10 cellular contexts compared by ENCODE assay signal in the genomic region with DNA sequence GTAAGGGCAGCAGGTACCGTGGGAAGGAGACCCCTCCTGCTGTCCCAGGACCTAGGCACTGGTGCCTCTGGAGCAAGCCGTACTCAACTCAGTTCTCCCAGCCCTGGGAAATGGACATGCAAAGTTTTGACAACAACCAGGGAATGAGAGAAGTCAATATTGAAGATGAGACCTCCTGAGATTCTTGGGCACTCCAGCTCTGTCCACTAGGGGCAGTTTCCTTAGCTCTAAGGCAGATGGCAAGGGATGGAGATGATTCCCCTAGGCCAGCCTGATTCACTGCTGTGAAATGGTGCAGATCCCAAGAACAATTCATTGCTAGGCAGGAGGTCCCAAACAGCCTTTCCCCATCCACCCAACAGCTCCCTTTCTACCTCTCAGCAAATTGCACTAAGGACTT. TPM values are rescaled to one million over a fixed set of nuclear protein-coding genes. Genes with fewer than 3 reads are reported as not detected.
DNase-seq lines count a peak whose midpoint lies in the region; ATAC-seq, FAIRE-seq and TF ChIP-seq lines count a peak whose summit lies in the region.
"Had no signal": no experiment of that assay in that cellular context is flagged by ENCODE, and none has a peak within 500 bp of the region (broad histone marks: within the 10 kb centered on the region; RNA-seq: fewer than 3 reads in every experiment).

No MANE protein-coding gene starts in this region.

- H3K9me3 Mint-ChIP-seq in activated CD8-positive, alpha-beta T cell treated with anti-CD3 and anti-CD28 coated beads for 36 hours: no peaks in the 10 kb centered on the region
- H3K9me3 Mint-ChIP-seq in activated CD8-positive, alpha-beta T cell treated with anti-CD3 and anti-CD28 coated beads, Interleukin-2, amount 10 ng/mL, durations not matched to agents 7 days and 5 days (ENCODE audit: insufficient read depth): no peaks in the 10 kb centered on the region
- H3K9me3 Mint-ChIP-seq in type B pancreatic cell: no peaks in the 10 kb centered on the region
- H3K9me3 Mint-ChIP-seq: CD8-positive, alpha-beta T cell; IgD-negative memory B cell had no signal

- FAIRE-seq in pancreas (lab: Jason Lieb, UNC): no peak

- no peak for DNase-seq in activated CD8-positive, alpha-beta T cell treated with anti-CD3 and anti-CD28 coated beads for 36 hours
- no peak for DNase-seq in activated CD8-positive, alpha-beta T cell treated with anti-CD3 and anti-CD28 coated beads, Interleukin-2, amount 10 ng/mL, durations not matched to agents 7 days and 5 days
- DNase-seq in NT2/D1 (ENCODE audit: low read depth, low spot score): peak; percentile 54
- no peak for DNase-seq in fibroblast of lung (ENCODE audit: low read depth in 2 of 2)
- no peak for DNase-seq in type B pancreatic cell (ENCODE audit: extremely low spot score, unreplicated experiment)
- no peak for DNase-seq in stimulated activated CD8-positive, alpha-beta memory T cell treated with anti-CD3 and anti-CD28 coated beads, Interleukin-4, amount 100 ng/mL, for 48 hours
- no peak for DNase-seq in pancreas
- DNase-seq: CD8-positive, alpha-beta T cell had no signal

- no peak overlapping the region for H3K4me2 ChIP-seq in fibroblast of lung (ENCODE audit: extremely low read depth, insufficient read depth, low read length)

- no peak overlapping the region for H3K9ac ChIP-seq in NT2/D1 (ENCODE audit: insufficient read length, low read depth)
- no peak overlapping the region for H3K9ac ChIP-seq in fibroblast of lung (ENCODE audit: insufficient read depth, low read length)

- no peak overlapping the region for H3K4me3 Mint-ChIP-seq in activated CD8-positive, alpha-beta T cell treated with anti-CD3 and anti-CD28 coated beads for 36 hours
- H3K4me3 Mint-ChIP-seq in activated CD8-positive, alpha-beta T cell treated with anti-CD3 and anti-CD28 coated beads, Interleukin-2, amount 10 ng/mL, durations not matched to agents 7 days and 5 days: no peak overlapping the region
- no peak overlapping the region for H3K4me3 Mint-ChIP-seq in type B pancreatic cell
- H3K4me3 Mint-ChIP-seq: CD8-positive, alpha-beta T cell; IgD-negative memory B cell had no signal

- no peak overlapping the region for H3K27ac ChIP-seq in fibroblast of lung (ENCODE audit: insufficient read depth, low read length)
- no peak overlapping the region for H3K27ac ChIP-seq in pancreas

- no peaks in the 10 kb centered on the region for H3K79me2 ChIP-seq in fibroblast of lung (ENCODE audit: control insufficient read depth, insufficient read depth, low read length)

- WGBS in pancreas, 2 donors: 74 to 84% methylated on average over 2 of the region's 2 CpGs

- TF ChIP-seq CTCF in activated CD8-positive, alpha-beta T cell treated with anti-CD3 and anti-CD28 coated beads for 36 hours (IDR thresholded peaks at IDR 0.05): peak; percentile 32
- TF ChIP-seq CTCF in fibroblast of lung (conservative IDR thresholded peaks at IDR 0.05 in 1 of 2, IDR thresholded peaks at IDR 0.05 in 1 of 2; ENCODE audit: low read depth in 1 of 2, low read length in 2 of 2): peak; percentile 23 to 44
- peak; percentile 63 for TF ChIP-seq CTCF in type B pancreatic cell (conservative IDR thresholded peaks at IDR 0.05)
- no peak for TF ChIP-seq CTCF in pancreas (IDR thresholded peaks at IDR 0.05)

- no peak overlapping the region for H3K27ac Mint-ChIP-seq in activated CD8-positive, alpha-beta T cell treated with anti-CD3 and anti-CD28 coated beads for 36 hours
- no peak overlapping the region for H3K27ac Mint-ChIP-seq in activated CD8-positive, alpha-beta T cell treated with anti-CD3 and anti-CD28 coated beads, Interleukin-2, amount 10 ng/mL, durations not matched to agents 7 days and 5 days
- H3K27ac Mint-ChIP-seq in type B pancreatic cell: no peak overlapping the region
- H3K27ac Mint-ChIP-seq: CD8-positive, alpha-beta T cell; IgD-negative memory B cell had no signal

- CTCF ChIA-PET in activated CD8-positive, alpha-beta T cell treated with anti-CD3 and anti-CD28 coated beads for 36 hours (lab: Charles Lee): interaction anchor here (0.7 to 2.2 kb wide), 14 partner anchors 10 to 71 kb away, joined by 3 to 11 read pairs (median 4); a partner anchor contains a TSS
- CTCF ChIA-PET in activated CD8-positive, alpha-beta T cell treated with anti-CD3 and anti-CD28 coated beads, Interleukin-2, amount 10 ng/mL, durations not matched to agents 7 days and 5 days (lab: Charles Lee): interaction anchor here (0.8 to 1.2 kb wide), 4 partner anchors 12 to 151 kb away, joined by 3 read pairs; no protein-coding TSS in a partner anchor

- no peaks in the 10 kb centered on the region for H4K20me1 ChIP-seq in fibroblast of lung (ENCODE audit: control insufficient read depth, extremely low read depth, insufficient read depth, low read length)

- H3K4me1 Mint-ChIP-seq in activated CD8-positive, alpha-beta T cell treated with anti-CD3 and anti-CD28 coated beads for 36 hours (ENCODE audit: low read depth): no peaks in the 10 kb centered on the region
- H3K4me1 Mint-ChIP-seq in activated CD8-positive, alpha-beta T cell treated with anti-CD3 and anti-CD28 coated beads, Interleukin-2, amount 10 ng/mL, durations not matched to agents 7 days and 5 days (ENCODE audit: low read depth): no peaks in the 10 kb centered on the region
- no peaks in the 10 kb centered on the region for H3K4me1 Mint-ChIP-seq in type B pancreatic cell (ENCODE audit: unreplicated experiment)

- peak; percentile 34 for ATAC-seq in activated CD8-positive, alpha-beta T cell treated with anti-CD3 and anti-CD28 coated beads for 36 hours
- no peak for ATAC-seq in activated CD8-positive, alpha-beta T cell treated with anti-CD3 and anti-CD28 coated beads, Interleukin-2, amount 10 ng/mL, durations not matched to agents 7 days and 5 days
- ATAC-seq in GM18873 (IDR thresholded peaks at IDR 0.05; ENCODE audit: low FRiP score, unreplicated experiment) (no peak), pancreas (no peak)
- ATAC-seq: CD8-positive, alpha-beta T cell had no signal

- intact Hi-C loops in activated CD8-positive, alpha-beta T cell treated with anti-CD3 and anti-CD28 coated beads for 36 hours (cut with micrococcal nuclease): no loop called here
- intact Hi-C loops in pancreas (cut with DNase I): no loop called here

- H3K4me1 ChIP-seq in NT2/D1 (ENCODE audit: insufficient read depth, insufficient read length) (peaks cover 2% of the 10 kb centered on the region), fibroblast of lung (ENCODE audit: control insufficient read depth, extremely low read depth, insufficient read depth, low read length) (no peaks in the 10 kb centered on the region), pancreas (no peaks in the 10 kb centered on the region)

- H3K27me3 ChIP-seq in NT2/D1 (ENCODE audit: insufficient read depth, insufficient read length) (no peaks in the 10 kb centered on the region), fibroblast of lung (ENCODE audit: control insufficient read depth, insufficient read depth, low read length) (peaks cover 11% of the 10 kb centered on the region), pancreas (no peaks in the 10 kb centered on the region)

- POLR2A ChIA-PET in activated CD8-positive, alpha-beta T cell treated with anti-CD3 and anti-CD28 coated beads for 36 hours (lab: Charles Lee): no interaction called here
- POLR2A ChIA-PET in activated CD8-positive, alpha-beta T cell treated with anti-CD3 and anti-CD28 coated beads, Interleukin-2, amount 10 ng/mL, durations not matched to agents 7 days and 5 days (lab: Charles Lee): no interaction called here

- H3K9me3 ChIP-seq in NT2/D1 (ENCODE audit: insufficient read depth, low read length): no peaks in the 10 kb centered on the region
- no peaks in the 10 kb centered on the region for H3K9me3 ChIP-seq in fibroblast of lung (ENCODE audit: control insufficient read depth, insufficient read depth, low read depth, low read length)
- H3K9me3 ChIP-seq in pancreas: no peaks in the 10 kb centered on the region

- no peaks in the 10 kb centered on the region for H3K36me3 Mint-ChIP-seq in activated CD8-positive, alpha-beta T cell treated with anti-CD3 and anti-CD28 coated beads for 36 hours (ENCODE audit: low read depth)
- H3K36me3 Mint-ChIP-seq in activated CD8-positive, alpha-beta T cell treated with anti-CD3 and anti-CD28 coated beads, Interleukin-2, amount 10 ng/mL, durations not matched to agents 7 days and 5 days (ENCODE audit: low read depth): no peaks in the 10 kb centered on the region
- no peaks in the 10 kb centered on the region for H3K36me3 Mint-ChIP-seq in type B pancreatic cell
- H3K36me3 Mint-ChIP-seq: CD8-positive, alpha-beta T cell; IgD-negative memory B cell had no signal

- H3K27me3 Mint-ChIP-seq in activated CD8-positive, alpha-beta T cell treated with anti-CD3 and anti-CD28 coated beads for 36 hours: peaks cover 2% of the 10 kb centered on the region
- peaks cover 9% of the 10 kb centered on the region for H3K27me3 Mint-ChIP-seq in activated CD8-positive, alpha-beta T cell treated with anti-CD3 and anti-CD28 coated beads, Interleukin-2, amount 10 ng/mL, durations not matched to agents 7 days and 5 days (ENCODE audit: low read depth)
- peaks cover 23% of the 10 kb centered on the region for H3K27me3 Mint-ChIP-seq in type B pancreatic cell

- H3K4me3 ChIP-seq in NT2/D1 (ENCODE audit: insufficient read length, low read depth): no peak overlapping the region
- no peak overlapping the region for H3K4me3 ChIP-seq in fibroblast of lung (replicated peaks in 1 of 4; ENCODE audit: control extremely low read depth in 1 of 4, insufficient read depth in 1 of 4, low read depth in 3 of 4, low read length in 4 of 4)
- no peak overlapping the region for H3K4me3 ChIP-seq in pancreas

- H3K36me3 ChIP-seq in NT2/D1 (ENCODE audit: insufficient read depth, insufficient read length, low read length): no peaks in the 10 kb centered on the region
- H3K36me3 ChIP-seq in fibroblast of lung (ENCODE audit: control insufficient read depth, insufficient read depth, low read length): no peaks in the 10 kb centered on the region
- H3K36me3 ChIP-seq in pancreas: no peaks in the 10 kb centered on the region

- no peak overlapping the region for H2AFZ ChIP-seq in fibroblast of lung (ENCODE audit: low read length)

RNA-seq across cellular contexts. Expression of a gene that starts 20.6 kb away (rescaled TPM):
- total RNA-seq in activated CD8-positive, alpha-beta T cell treated with anti-CD3 and anti-CD28 coated beads for 36 hours: under 1 TPM in 1 of 2 experiments, not detected in 1; 0.14 TPM
- under 1 TPM in 1 of 2 experiments, not detected in 1; 0.16 TPM for total RNA-seq in activated CD8-positive, alpha-beta T cell treated with anti-CD3 and anti-CD28 coated beads, Interleukin-2, amount 10 ng/mL, durations not matched to agents 7 days and 5 days
- total RNA-seq in fibroblast of lung (under 0.01 TPM in 1 of 2 replicates, not detected in the other), type B pancreatic cell (ENCODE audit: low replicate concordance) (0.19 TPM in 1 of 2 replicates, not detected in the other), pancreas (not detected)
- polyA plus RNA-seq in fibroblast of lung (not detected in 2 replicates), pancreas (under 1 TPM in 1 of 2 donors, not detected in 1; 0.07 TPM)
- not detected in 2 replicates for polyA plus RNA-seq in fibroblast of lung (2012)
- polyA minus RNA-seq in fibroblast of lung (ENCODE audit: low replicate concordance): not detected in 2 replicates

RNA-seq across cellular contexts. Expression of a gene that starts 49.4 kb away (rescaled TPM):
- total RNA-seq in activated CD8-positive, alpha-beta T cell treated with anti-CD3 and anti-CD28 coated beads for 36 hours: not detected
- under 1 TPM in 1 of 2 experiments, not detected in 1; 0.18 TPM for total RNA-seq in activated CD8-positive, alpha-beta T cell treated with anti-CD3 and anti-CD28 coated beads, Interleukin-2, amount 10 ng/mL, durations not matched to agents 7 days and 5 days
- 0.17 TPM in 1 of 2 replicates, not detected in the other for total RNA-seq in fibroblast of lung
- polyA plus RNA-seq in fibroblast of lung: 0.06 TPM in 1 of 2 replicates, not detected in the other
- not detected in 2 replicates for polyA plus RNA-seq in fibroblast of lung (2012)
- polyA minus RNA-seq in fibroblast of lung (ENCODE audit: low replicate concordance): not detected in 2 replicates
- total RNA-seq in type B pancreatic cell (ENCODE audit: low replicate concordance): 0.55 and 4.7 TPM in 2 replicates
- total RNA-seq in pancreas: under 1 TPM in 3 of 6 donors, not detected in 3; 0.06 to 0.24 (median 0.09) TPM
- polyA plus RNA-seq in pancreas: under 1 TPM; 0.09 to 0.11 TPM
- polyA plus RNA-seq: IgD-negative memory B cell had no signal

Comparison
In these comparisons a context has a peak if more than half of its experiments do, and no peak if none do; other contexts are left out.
1. CTCF ChIP-seq: peak in activated CD8-positive, alpha-beta T cell treated with anti-CD3 and anti-CD28 coated beads for 36 hours (single experiment), fibroblast of lung (2 of 2) and type B pancreatic cell (single experiment); none in pancreas (0 of 4).